ENCODE assay signal across 11 cellular contexts in genomic region chr14:92473261-92473946, GRCh38. TPM values are rescaled to one million over a fixed set of nuclear protein-coding genes. Genes with fewer than 3 reads are reported as not detected.
DNase-seq lines count a peak whose midpoint lies in the region; ATAC-seq, FAIRE-seq and TF ChIP-seq lines count a peak whose summit lies in the region.
"Had no signal": no experiment of that assay in that cellular context is flagged by ENCODE, and none has a peak within 500 bp of the region (broad histone marks: within the 10 kb centered on the region; RNA-seq: fewer than 3 reads in every experiment).

No MANE protein-coding gene starts in this region.

- H3K9me2 ChIP-seq in MM.1S (replicated peaks; ENCODE audit: insufficient read depth, low read length): no peaks in the 10 kb centered on the region

- H3K79me2 ChIP-seq in HepG2 (ENCODE audit: insufficient read depth, low read length): no peaks in the 10 kb centered on the region
- no peaks in the 10 kb centered on the region for H3K79me2 ChIP-seq in MM.1S (ENCODE audit: low read length)

- H3K4me1 ChIP-seq in HepG2 (ENCODE audit: insufficient read depth, low read length): peaks cover 45% of the 10 kb centered on the region
- H3K4me1 ChIP-seq in tibial nerve: peaks cover 0 to 26% (median 0%) of the 10 kb centered on the region in 4 donors
- no peaks in the 10 kb centered on the region for H3K4me1 ChIP-seq in MM.1S (ENCODE audit: low read length)
- no peaks in the 10 kb centered on the region for H3K4me1 ChIP-seq in ascending aorta

- TF ChIP-seq EP300 in HepG2 (IDR thresholded peaks at IDR 0.05; ENCODE audit: low read depth in 2 of 2, low read length in 2 of 2) (no peak), HepG2 (CRISPR knock-in tag; IDR thresholded peaks at IDR 0.05; ENCODE audit: borderline replicate concordance) (no peak), tibial nerve (IDR thresholded peaks at IDR 0.05) (peak in 1 of 2 donors; percentile 86)

- peak; percentile 85 for ATAC-seq in HepG2

- H3K27me3 ChIP-seq in HepG2 (ENCODE audit: control insufficient read depth in 1 of 2, insufficient read depth in 2 of 2, low read length in 2 of 2): no peaks in the 10 kb centered on the region; a peak in 1 of 5 replicates
- H3K27me3 ChIP-seq in tibial nerve: no peaks in the 10 kb centered on the region
- no peaks in the 10 kb centered on the region for H3K27me3 ChIP-seq in MM.1S (replicated peaks; ENCODE audit: insufficient read depth, low read length)
- no peaks in the 10 kb centered on the region for H3K27me3 ChIP-seq in ascending aorta

- no peak for TF ChIP-seq RAD21 in HepG2 (CRISPR knock-in tag; IDR thresholded peaks at IDR 0.05)

- no peaks in the 10 kb centered on the region for H3K27me3 Mint-ChIP-seq in chondrocyte (ENCODE audit: low read depth)

- POLR2A ChIA-PET in HepG2 (lab: Yijun Ruan, JAX): interaction anchor here (1.1 kb wide), 1 partner anchor 38 kb away, joined by 3 read pairs; no protein-coding TSS in a partner anchor

- CTCF ChIA-PET in HepG2 (lab: Yijun Ruan, JAX; ENCODE audit: low intra/inter-chr PET ratio, low total read pairs): no interaction called here

- H2AFZ ChIP-seq in HepG2 (ENCODE audit: low read length) (no peak overlapping the region), MM.1S (ENCODE audit: low read length) (no peak overlapping the region)

- H3K4me3 Mint-ChIP-seq in chondrocyte (ENCODE audit: unreplicated experiment): no peak overlapping the region

- no peaks in the 10 kb centered on the region for H3K9me3 ChIP-seq in HepG2 (ENCODE audit: low read length)
- H3K9me3 ChIP-seq in tibial nerve: no peaks in the 10 kb centered on the region
- H3K9me3 ChIP-seq in MM.1S (replicated peaks; ENCODE audit: insufficient read depth, low read length): no peaks in the 10 kb centered on the region
- no peaks in the 10 kb centered on the region for H3K9me3 ChIP-seq in ascending aorta

- 7% methylated on average over 8 of the region's 8 CpGs for WGBS in HepG2 (ENCODE audit: low lambda C conversion rate)
- 62 to 68% methylated on average over 8 of the region's 8 CpGs for WGBS in tibial nerve, 2 donors

- TF ChIP-seq POLR2A in HepG2 (IDR thresholded peaks at IDR 0.05; ENCODE audit: insufficient read depth in 1 of 2, low read depth in 2 of 2, low read length in 2 of 2) (no peak), tibial nerve (IDR thresholded peaks at IDR 0.05) (no peak)

- no peaks in the 10 kb centered on the region for H3K36me3 Mint-ChIP-seq in chondrocyte (ENCODE audit: low read depth)

- BruUV-seq in HepG2 (replicated peaks; lab: Mats Ljungman, UMichigan): no TSS peak

- H3K9ac ChIP-seq in HepG2 (ENCODE audit: insufficient read depth, low read depth, low read length) (no peak overlapping the region), MM.1S (ENCODE audit: low read length) (no peak overlapping the region)

- H3K36me3 ChIP-seq in HepG2 (replicated peaks in 1 of 2; ENCODE audit: control insufficient read depth in 1 of 2, insufficient read depth in 2 of 2, low read length in 2 of 2) (no peaks in the 10 kb centered on the region), tibial nerve (peaks cover 0 to 3% (median 0%) of the 10 kb centered on the region in 3 donors), MM.1S (replicated peaks; ENCODE audit: insufficient read depth, low read length) (no peaks in the 10 kb centered on the region), ascending aorta (no peaks in the 10 kb centered on the region)

- H4K20me1 ChIP-seq in HepG2 (ENCODE audit: insufficient read depth, low read length) (no peaks in the 10 kb centered on the region), MM.1S (ENCODE audit: insufficient read depth, low read length) (no peaks in the 10 kb centered on the region)

- peaks cover 31% of the 10 kb centered on the region for H3K4me1 Mint-ChIP-seq in chondrocyte (ENCODE audit: low read depth)

- H3F3A ChIP-seq in MM.1S (ENCODE audit: insufficient read depth, low read length): no peaks in the 10 kb centered on the region

- peaks cover 8% of the 10 kb centered on the region for H3K9me3 Mint-ChIP-seq in chondrocyte (ENCODE audit: low read depth)

- in situ Hi-C loops in HepG2 (cut with HindIII; ENCODE audit: extremely low pct_ligation_motif_present, low pct_unique_long_range_greater_than_20kb): no loop called here

- TF ChIP-seq CTCF in chondrocyte (IDR thresholded peaks at IDR 0.05): no peak
- no peak for TF ChIP-seq CTCF in HepG2 (CRISPR knock-in tag; IDR thresholded peaks at IDR 0.05)
- no peak for TF ChIP-seq CTCF in tibial nerve (IDR thresholded peaks at IDR 0.05)
- no peak for TF ChIP-seq CTCF in MM.1S (IDR thresholded peaks at IDR 0.05; ENCODE audit: low read length)
- no peak for TF ChIP-seq CTCF in ascending aorta (IDR thresholded peaks at IDR 0.05)

- H3K4me3 ChIP-seq in HepG2 (replicated peaks in 1 of 3; ENCODE audit: insufficient read depth in 1 of 3, low read depth in 2 of 3, low read length in 3 of 3) (no peak overlapping the region), tibial nerve (no peak overlapping the region), MM.1S (ENCODE audit: low read length) (no peak overlapping the region), ascending aorta (no peak overlapping the region)

- FAIRE-seq in HepG2 (lab: Jason Lieb, UNC): no peak
- FAIRE-seq: urothelium cell line had no signal

- DNase-seq in HPDE6-E6E7 (ENCODE audit: extremely low spot score): peak; percentile 35
- DNase-seq in chondrocyte (ENCODE audit: low spot score): no peak
- DNase-seq in HepG2 (ENCODE audit: low spot score): peak; percentile 72
- peak; percentile 74 to 93 for DNase-seq in tibial nerve (ENCODE audit: low spot score in 2 of 2)
- no peak for DNase-seq in hypothalamus (lab: John Stamatoyannopoulos, UW)
- DNase-seq in MM.1S: no peak
- DNase-seq in ascending aorta (ENCODE audit: low spot score in 2 of 2): no peak
- DNase-seq in NCI-H226: no peak
- DNase-seq: cortex of kidney, NCI-H2029 had no signal

- H3K27ac Mint-ChIP-seq in chondrocyte (ENCODE audit: unreplicated experiment): peak overlapping the region; percentile 63

- H3K27ac ChIP-seq in HepG2 (ENCODE audit: extremely low read length, insufficient read depth, low read length): no peak overlapping the region
- peak overlapping the region in 2 of 4 donors; percentile 64 to 70 for H3K27ac ChIP-seq in tibial nerve
- no peak overlapping the region for H3K27ac ChIP-seq in MM.1S (ENCODE audit: low read length)
- H3K27ac ChIP-seq in ascending aorta: peak overlapping the region in 1 of 2 donors; percentile 45

- intact Hi-C loops in HepG2 (cut with micrococcal nuclease; ENCODE audit: unreplicated experiment): loop anchor here (5.0 kb wide), 1 partner anchor 39 kb away; the partner anchor contains the start of gene RIN3
- intact Hi-C loops in ascending aorta (cut with DNase I): no loop called here

- H3K4me2 ChIP-seq in HepG2 (ENCODE audit: low read depth, low read length) (peak overlapping the region; percentile 48), MM.1S (ENCODE audit: low read depth, low read length) (no peak overlapping the region)

TF ChIP-seq in HepG2, 621 proteins besides CTCF, POLR2A, EP300 and RAD21 (continues in another document):
- TF ChIP-seq SNRNP70 (IDR thresholded peaks at IDR 0.05; ENCODE audit: low read depth, low read length): no peak
- TF ChIP-seq ATF3 (CRISPR knock-in tag; IDR thresholded peaks at IDR 0.05): no peak
- TF ChIP-seq ZNF251 (CRISPR knock-in tag; IDR thresholded peaks at IDR 0.05): no peak
- no peak for TF ChIP-seq ZNF430 (CRISPR knock-in tag; IDR thresholded peaks at IDR 0.05)
- no peak for TF ChIP-seq ZNF709 (CRISPR knock-in tag; IDR thresholded peaks at IDR 0.05)
- peak; percentile 57 for TF ChIP-seq CEBPG (CRISPR knock-in tag; IDR thresholded peaks at IDR 0.05)
- 0 out of 2 replicates have a peak, but pooled peaks have one; percentile 29 for TF ChIP-seq MAX (IDR thresholded peaks at IDR 0.05)
- TF ChIP-seq ZSCAN22 (CRISPR knock-in tag; IDR thresholded peaks at IDR 0.05): no peak
- TF ChIP-seq HNF4A (CRISPR knock-in tag; IDR thresholded peaks at IDR 0.05): peak; percentile 54
- TF ChIP-seq TOPORS (CRISPR knock-in tag; IDR thresholded peaks at IDR 0.05): no peak
- TF ChIP-seq ZNF136 (CRISPR knock-in tag; IDR thresholded peaks at IDR 0.05; ENCODE audit: low read depth): no peak

RNA-seq across cellular contexts. Expression of gene RIN3, which starts 40.2 kb away (rescaled TPM):
- total RNA-seq in chondrocyte: 18.8 to 24.2 TPM (median 20.2 TPM) in 3 replicates
- total RNA-seq in HepG2 (2016; rRNA removed; fragmentation: Illumina TruSeq; extraction: Trizol): 2.3 and 2.9 TPM in 2 replicates
- total RNA-seq in HepG2 (2016; cell fraction: cytosol; rRNA removed; fragmentation: Illumina TruSeq; extraction: Trizol; ENCODE audit: low read depth): 2.3 and 2.7 TPM in 2 replicates
- total RNA-seq in HepG2 (2016; cell fraction: insoluble cytoplasmic fraction; rRNA removed; fragmentation: Illumina TruSeq; extraction: Trizol): 2.0 and 2.8 TPM in 2 replicates
- total RNA-seq in HepG2 (2016; cell fraction: membrane; rRNA removed; fragmentation: Illumina TruSeq; extraction: Trizol): 4.4 and 4.7 TPM in 2 replicates
- 5.1 and 7.2 TPM in 2 replicates for total RNA-seq in HepG2 (2016; cell fraction: nucleus; rRNA removed; fragmentation: Illumina TruSeq; extraction: Trizol)
- polyA plus RNA-seq in HepG2 (2011; rRNA removed): 3.5 and 3.6 TPM in 2 replicates
- 1.6 and 2.1 TPM in 2 replicates for polyA plus RNA-seq in HepG2 (2011; cell fraction: cytosol; rRNA removed)
- 7.0 TPM in 2 replicates for polyA plus RNA-seq in HepG2 (2011; cell fraction: nucleus; rRNA removed)
- 5.6 and 6.5 TPM in 2 replicates for polyA plus RNA-seq in HepG2 (2012)
- polyA plus RNA-seq in HepG2 (2016; cell fraction: cytosol; fragmentation: Illumina TruSeq; extraction: Trizol; ENCODE audit: low read depth): 6.3 and 6.8 TPM in 2 replicates
- 7.0 and 10.5 TPM in 2 replicates for polyA plus RNA-seq in HepG2 (2016; cell fraction: insoluble cytoplasmic fraction; fragmentation: Illumina TruSeq; extraction: Trizol; ENCODE audit: low read depth)
- polyA plus RNA-seq in HepG2 (2016; cell fraction: membrane; fragmentation: Illumina TruSeq; extraction: Trizol; ENCODE audit: low read depth): 9.8 and 10.5 TPM in 2 replicates
- polyA plus RNA-seq in HepG2 (2016; cell fraction: nucleus; fragmentation: Illumina TruSeq; extraction: Trizol; ENCODE audit: insufficient read depth, low read depth): 11.7 and 11.9 TPM in 2 replicates
- polyA minus RNA-seq in HepG2 (2011; rRNA and poly(A)+ RNA removed; ENCODE audit: low replicate concordance): 5.5 TPM in 1 of 2 replicates, not detected in the other
- polyA minus RNA-seq in HepG2 (2011; cell fraction: cytosol; rRNA and poly(A)+ RNA removed): 4.6 and 4.9 TPM in 2 replicates
- polyA minus RNA-seq in HepG2 (2011; cell fraction: nucleus; rRNA and poly(A)+ RNA removed): 8.0 and 9.7 TPM in 2 replicates
- total RNA-seq in tibial nerve: 10 to 100 TPM; 14.2 to 34.2 (median 15.5) TPM
- total RNA-seq in ascending aorta: 30.3 TPM

Comparison
In these comparisons a context has a peak if more than half of its experiments do, and no peak if none do; other contexts are left out.
1. DNase-seq: peak in HPDE6-E6E7 (single experiment), HepG2 (single experiment) and tibial nerve (2 of 2); none in chondrocyte (single experiment), hypothalamus (0 of 51), MM.1S (single experiment), ascending aorta (0 of 2) and NCI-H226 (single experiment).